8 cellular contexts compared by ENCODE assay signal in genomic region chr1:231422798-231423309, GRCh38. TPM values are rescaled to one million over a fixed set of nuclear protein-coding genes. Genes with fewer than 3 reads are reported as not detected.
A peak's percentile ranks its signal among the peaks of the same experiment; 100 is the strongest.
DNase-seq lines count a peak whose midpoint lies in the region; ATAC-seq and TF ChIP-seq lines count a peak whose summit lies in the region.

No MANE protein-coding gene starts in this region.

- TF ChIP-seq CTCF in HEK293 (tag by site-specific recombination; IDR thresholded peaks at IDR 0.05), result no peak

- ATAC-seq in stimulated activated memory B cell treated with anti-CD40 and anti-IgM and Interleukin-4, amounts not matched to agents 10 μg/mL and 1 μg/mL and 100 μg/mL, for 72 hours, result no peak

- POLR2A ChIA-PET in HEK293 (lab: Yijun Ruan, JAX) (no interaction called here), HEK293T (lab: Yijun Ruan, JAX) (no interaction called here)
- POLR2A ChIA-PET in activated CD4-positive, alpha-beta memory T cell treated with anti-CD3 and anti-CD28 coated beads, Interleukin-2, amount 10 ng/mL, durations not matched to agents 7 days and 5 days (lab: Charles Lee), result no interaction called here

- H3K36me3 Mint-ChIP-seq in activated CD4-positive, alpha-beta memory T cell treated with anti-CD3 and anti-CD28 coated beads, Interleukin-2, amount 10 ng/mL, durations not matched to agents 7 days and 5 days (ENCODE audit: low read depth), result peaks cover 31% of the 10 kb centered on the region
- H3K36me3 Mint-ChIP-seq in stimulated activated memory B cell treated with anti-CD40 and anti-IgM and Interleukin-4, amounts not matched to agents 10 μg/mL and 1 μg/mL and 100 μg/mL, for 72 hours, result no peaks in the 10 kb centered on the region

- DNase-seq in activated CD4-positive, alpha-beta memory T cell treated with anti-CD3 and anti-CD28 coated beads, Interleukin-2, amount 10 ng/mL, durations not matched to agents 7 days and 5 days, result no peak
- DNase-seq in HEK293T (ENCODE audit: extremely low spot score), result no peak
- no peak for DNase-seq in NCI-H1436 treated with DMSO at 0.1 percent for 48 hours (lab: John Stamatoyannopoulos, UW)
- DNase-seq in NCI-H345 treated with DMSO at 0.1 percent for 48 hours (lab: John Stamatoyannopoulos, UW; ENCODE audit: unreplicated experiment), result no peak
- DNase-seq in T-helper 9 cell, result no peak

- H3K4me1 ChIP-seq in HEK293 (ENCODE audit: control insufficient read depth, insufficient read depth, low read length), result peaks cover 17% of the 10 kb centered on the region

- no peaks in the 10 kb centered on the region; a peak in 1 of 3 replicates for H3K36me3 ChIP-seq in HEK293 (ENCODE audit: control insufficient read depth in 2 of 2, insufficient read depth in 1 of 2, low read length in 2 of 2)

- H3K27ac Mint-ChIP-seq in activated CD4-positive, alpha-beta memory T cell treated with anti-CD3 and anti-CD28 coated beads, Interleukin-2, amount 10 ng/mL, durations not matched to agents 7 days and 5 days, result peak overlapping the region; percentile 87
- H3K27ac Mint-ChIP-seq in stimulated activated memory B cell treated with anti-CD40 and anti-IgM and Interleukin-4, amounts not matched to agents 10 μg/mL and 1 μg/mL and 100 μg/mL, for 72 hours, result peak overlapping the region; percentile 44

- H3K9me3 Mint-ChIP-seq in activated CD4-positive, alpha-beta memory T cell treated with anti-CD3 and anti-CD28 coated beads, Interleukin-2, amount 10 ng/mL, durations not matched to agents 7 days and 5 days, result no peaks in the 10 kb centered on the region
- H3K9me3 Mint-ChIP-seq in stimulated activated memory B cell treated with anti-CD40 and anti-IgM and Interleukin-4, amounts not matched to agents 10 μg/mL and 1 μg/mL and 100 μg/mL, for 72 hours, result no peaks in the 10 kb centered on the region

- CTCF ChIA-PET in HEK293 (lab: Yijun Ruan, JAX), result interaction anchor here (0.9 to 1.3 kb wide), 2 partner anchors 10 to 60 kb away, joined by 3 to 4 read pairs; no protein-coding TSS in a partner anchor
- CTCF ChIA-PET in activated CD4-positive, alpha-beta memory T cell treated with anti-CD3 and anti-CD28 coated beads, Interleukin-2, amount 10 ng/mL, durations not matched to agents 7 days and 5 days (lab: Charles Lee), result no interaction called here
- CTCF ChIA-PET in HEK293T (lab: Yijun Ruan, JAX), result no interaction called here

- peaks cover 29% of the 10 kb centered on the region for H3K4me1 Mint-ChIP-seq in activated CD4-positive, alpha-beta memory T cell treated with anti-CD3 and anti-CD28 coated beads, Interleukin-2, amount 10 ng/mL, durations not matched to agents 7 days and 5 days
- H3K4me1 Mint-ChIP-seq in stimulated activated memory B cell treated with anti-CD40 and anti-IgM and Interleukin-4, amounts not matched to agents 10 μg/mL and 1 μg/mL and 100 μg/mL, for 72 hours, result peaks cover 38% of the 10 kb centered on the region

- H3K9me3 ChIP-seq in HEK293 (ENCODE audit: control insufficient read depth, insufficient read depth, low read depth, low read length), result no peaks in the 10 kb centered on the region

- peak overlapping the region; percentile 76 for H3K4me3 Mint-ChIP-seq in activated CD4-positive, alpha-beta memory T cell treated with anti-CD3 and anti-CD28 coated beads, Interleukin-2, amount 10 ng/mL, durations not matched to agents 7 days and 5 days
- H3K4me3 Mint-ChIP-seq in stimulated activated memory B cell treated with anti-CD40 and anti-IgM and Interleukin-4, amounts not matched to agents 10 μg/mL and 1 μg/mL and 100 μg/mL, for 72 hours, result peak overlapping the region; percentile 92

- peaks cover 19% of the 10 kb centered on the region for H3K27me3 Mint-ChIP-seq in activated CD4-positive, alpha-beta memory T cell treated with anti-CD3 and anti-CD28 coated beads, Interleukin-2, amount 10 ng/mL, durations not matched to agents 7 days and 5 days
- H3K27me3 Mint-ChIP-seq in stimulated activated memory B cell treated with anti-CD40 and anti-IgM and Interleukin-4, amounts not matched to agents 10 μg/mL and 1 μg/mL and 100 μg/mL, for 72 hours, result no peaks in the 10 kb centered on the region

- peak overlapping the region; percentile 97 for H3K4me3 ChIP-seq in HEK293 (ENCODE audit: low read depth, low read length)
- peak overlapping the region; percentile 63 for H3K4me3 ChIP-seq in iPS-11a (ENCODE audit: low read depth, low read length)

- H3K27ac ChIP-seq in HEK293 (ENCODE audit: extremely low read depth, low read depth, low read length), result peak overlapping the region; percentile 98

TF ChIP-seq in HEK293, 187 proteins besides CTCF, POLR2A, EP300 and RAD21 (continues in another document):
- TF ChIP-seq YY1 (tag by site-specific recombination; IDR thresholded peaks at IDR 0.05) (no peak), BCL11B (tag by site-specific recombination; IDR thresholded peaks at IDR 0.05; ENCODE audit: low read depth) (no peak), ZBTB21 (tag by site-specific recombination; IDR thresholded peaks at IDR 0.05) (peak; percentile 68), ZNF585B (tag by site-specific recombination; IDR thresholded peaks at IDR 0.05) (no peak), ZNF449 (tag by site-specific recombination; IDR thresholded peaks at IDR 0.05) (no peak), RBAK (tag by site-specific recombination; IDR thresholded peaks at IDR 0.05) (no peak), ZNF626 (tag by site-specific recombination; IDR thresholded peaks at IDR 0.05) (no peak), TCF7L2 (IDR thresholded peaks at IDR 0.05; ENCODE audit: borderline replicate concordance, low read depth, low read length) (no peak), ZNF747 (tag by site-specific recombination; IDR thresholded peaks at IDR 0.05) (no peak), ZNF2 (tag by site-specific recombination; IDR thresholded peaks at IDR 0.05) (0 out of 2 replicates have a peak, but pooled peaks have one; percentile 45), ZBTB48 (tag by site-specific recombination; IDR thresholded peaks at IDR 0.05) (no peak), KLF8 (tag by site-specific recombination; IDR thresholded peaks at IDR 0.05) (no peak)

TF ChIP-seq in HEK293T, 16 proteins besides CTCF, POLR2A, EP300 and RAD21:
- TF ChIP-seq HDGF (IDR thresholded peaks at IDR 0.05; ENCODE audit: borderline replicate concordance) (no peak), SP1 (IDR thresholded peaks at IDR 0.05) (no peak), L3MBTL2 (conservative IDR thresholded peaks at IDR 0.05) (no peak), BHLHE40 (IDR thresholded peaks at IDR 0.05; ENCODE audit: borderline replicate concordance) (no peak), PKNOX1 (IDR thresholded peaks at IDR 0.05) (no peak), NFRKB (IDR thresholded peaks at IDR 0.05) (no peak), ZNF384 (IDR thresholded peaks at IDR 0.05) (no peak), FOXA1 (IDR thresholded peaks at IDR 0.05) (no peak), TARDBP (IDR thresholded peaks at IDR 0.05) (no peak), SUZ12 (IDR thresholded peaks at IDR 0.05) (no peak), FOXM1 (IDR thresholded peaks at IDR 0.05; ENCODE audit: borderline replicate concordance) (no peak), CTBP1 (IDR thresholded peaks at IDR 0.05; ENCODE audit: borderline replicate concordance) (no peak), FOXK2 (IDR thresholded peaks at IDR 0.05) (no peak), ELF4 (IDR thresholded peaks at IDR 0.05) (no peak), ARNT (IDR thresholded peaks at IDR 0.05) (no peak), LEF1 (IDR thresholded peaks at IDR 0.05; ENCODE audit: borderline replicate concordance) (no peak)

RNA-seq across cellular contexts. Expression of gene EGLN1, which starts 0.8 kb away (rescaled TPM):
- total RNA-seq in activated CD4-positive, alpha-beta memory T cell treated with anti-CD3 and anti-CD28 coated beads, Interleukin-2, amount 10 ng/mL, durations not matched to agents 7 days and 5 days, result 10 to 100 TPM; 38.8 to 38.9 TPM
